In genomic region chr15:99239545-99240198, GRCh38 we compare ENCODE assay signal across 9 cellular contexts. TPM values are rescaled to one million over a fixed set of nuclear protein-coding genes. Genes with fewer than 3 reads are reported as not detected.
DNase-seq lines count a peak whose midpoint lies in the region; ATAC-seq and TF ChIP-seq lines count a peak whose summit lies in the region.
"Had no signal": no experiment of that assay in that cellular context is flagged by ENCODE, and none has a peak within 500 bp of the region (broad histone marks: within the 10 kb centered on the region; RNA-seq: fewer than 3 reads in every experiment).

No MANE protein-coding gene starts in this region.

- peaks cover 0 to 4% of the 10 kb centered on the region in 2 donors for H3K4me1 Mint-ChIP-seq in natural killer cell treated with Interleukin-12 subunit alpha and Interleukin-12 subunit beta and Interleukin-15 and Interleukin-18, amount 100 ng/mL, for 72 hours (ENCODE audit: low read depth in 2 of 2)

- ATAC-seq in HG02642 (IDR thresholded peaks at IDR 0.05; ENCODE audit: poor library complexity, unreplicated experiment) (peak; percentile 90), HG03575 (IDR thresholded peaks at IDR 0.05; ENCODE audit: extremely low read depth, insufficient number of reproducible peaks, low FRiP score, unreplicated experiment) (peak; percentile 69)
- peak; percentile 76 to 77 for ATAC-seq in natural killer cell treated with Interleukin-12 subunit alpha and Interleukin-12 subunit beta and Interleukin-15 and Interleukin-18, amount 100 ng/mL, for 72 hours

- no peak for TF ChIP-seq POLR2A in erythroblast (IDR thresholded peaks at IDR 0.05; ENCODE audit: low read length)

- no peaks in the 10 kb centered on the region for H3K36me3 Mint-ChIP-seq in natural killer cell treated with Interleukin-12 subunit alpha and Interleukin-12 subunit beta and Interleukin-15 and Interleukin-18, amount 100 ng/mL, for 72 hours

- H3K4me3 Mint-ChIP-seq in natural killer cell treated with Interleukin-12 subunit alpha and Interleukin-12 subunit beta and Interleukin-15 and Interleukin-18, amount 100 ng/mL, for 72 hours = no peak overlapping the region
- H3K4me3 Mint-ChIP-seq: neural crest cell had no signal

- no peak overlapping the region for H3K27ac Mint-ChIP-seq in natural killer cell treated with Interleukin-12 subunit alpha and Interleukin-12 subunit beta and Interleukin-15 and Interleukin-18, amount 100 ng/mL, for 72 hours

- peak; percentile 41 for DNase-seq in NK-92 treated with Interleukin-12 subunit alpha and Interleukin-12 subunit beta, amount 100 ng/mL, for 24 hours (lab: John Stamatoyannopoulos, UW)
- DNase-seq in NK-92 (lab: John Stamatoyannopoulos, UW; ENCODE audit: unreplicated experiment) (no peak), SIG-M5 treated with dmso at 0.1 percent for 504 hours (lab: John Stamatoyannopoulos, UW; ENCODE audit: unreplicated experiment) (no peak), SIG-M5 (lab: John Stamatoyannopoulos, UW) (no peak), erythroblast (lab: John Stamatoyannopoulos, UW) (no peak)
- no peak for DNase-seq in natural killer cell treated with Interleukin-12 subunit alpha and Interleukin-12 subunit beta and Interleukin-15 and Interleukin-18, amount 100 ng/mL, for 72 hours (ENCODE audit: low spot score)

- H3K27me3 Mint-ChIP-seq in natural killer cell treated with Interleukin-12 subunit alpha and Interleukin-12 subunit beta and Interleukin-15 and Interleukin-18, amount 100 ng/mL, for 72 hours = peaks cover 13 to 34% of the 10 kb centered on the region in 2 donors

- no peaks in the 10 kb centered on the region for H3K9me3 Mint-ChIP-seq in natural killer cell treated with Interleukin-12 subunit alpha and Interleukin-12 subunit beta and Interleukin-15 and Interleukin-18, amount 100 ng/mL, for 72 hours
- H3K9me3 Mint-ChIP-seq: neural crest cell had no signal

RNA-seq across cellular contexts. Expression of gene TTC23, which starts 9.7 kb away (rescaled TPM):
- total RNA-seq in natural killer cell treated with Interleukin-12 subunit alpha and Interleukin-12 subunit beta and Interleukin-15 and Interleukin-18, amount 100 ng/mL, for 72 hours = 1 to 10 TPM in 1 of 2 donors, under 1 TPM in 1; 1.00 to 3.6 TPM

RNA-seq across cellular contexts. Expression of gene LRRC28, which starts 11.6 kb away (rescaled TPM):
- 10 to 100 TPM; 28.9 to 51.7 TPM for total RNA-seq in natural killer cell treated with Interleukin-12 subunit alpha and Interleukin-12 subunit beta and Interleukin-15 and Interleukin-18, amount 100 ng/mL, for 72 hours
